18 cellular contexts compared by ENCODE assay signal in genomic region chrX:95071621-95072020, GRCh38.
"Had no signal": no experiment of that assay in that cellular context is flagged by ENCODE, and none has a peak within 500 bp of the region (broad histone marks: within the 10 kb centered on the region; RNA-seq: fewer than 3 reads in every experiment).

No MANE protein-coding gene starts in this region.

- H3K4me3 Mint-ChIP-seq: activated naive CD8-positive, alpha-beta T cell treated with anti-CD3 and anti-CD28 coated beads, Interleukin-2, amount 10 ng/mL, durations not matched to agents 7 days and 5 days; activated T-helper 1 cell treated with anti-CD3 and anti-CD28 coated beads, Interleukin-12 subunit alpha, Interleukin-12 subunit beta, Interleukin-2, Interleukin-4 antibody, amounts not matched to agents 30 ng/mL and 10 ng/mL and 1 ng/mL, durations not matched to agents 14 hours and 24 hours and 36 hours; dendritic cell treated with granulocyte-macrophage colony-stimulating factor and Interleukin-4, amounts not matched to agents 40 ng/mL and 50 ng/mL, for 4 days; memory B cell; naive thymus-derived CD8-positive, alpha-beta T cell had no signal

- H3K27me3 Mint-ChIP-seq: activated naive CD8-positive, alpha-beta T cell treated with anti-CD3 and anti-CD28 coated beads, Interleukin-2, amount 10 ng/mL, durations not matched to agents 7 days and 5 days; dendritic cell treated with granulocyte-macrophage colony-stimulating factor and Interleukin-4, amounts not matched to agents 40 ng/mL and 50 ng/mL, for 4 days; memory B cell; naive thymus-derived CD8-positive, alpha-beta T cell had no signal

- H3K27ac ChIP-seq: gastrocnemius medialis, heart right ventricle, neutrophil, tibial nerve, uterus had no signal

- H3K9me3 Mint-ChIP-seq: activated naive CD8-positive, alpha-beta T cell treated with anti-CD3 and anti-CD28 coated beads, Interleukin-2, amount 10 ng/mL, durations not matched to agents 7 days and 5 days; activated T-helper 1 cell treated with anti-CD3 and anti-CD28 coated beads, Interleukin-12 subunit alpha, Interleukin-12 subunit beta, Interleukin-2, Interleukin-4 antibody, amounts not matched to agents 30 ng/mL and 10 ng/mL and 1 ng/mL, durations not matched to agents 14 hours and 24 hours and 36 hours; dendritic cell treated with granulocyte-macrophage colony-stimulating factor and Interleukin-4, amounts not matched to agents 40 ng/mL and 50 ng/mL, for 4 days had no signal

- H3K36me3 Mint-ChIP-seq: activated naive CD8-positive, alpha-beta T cell treated with anti-CD3 and anti-CD28 coated beads, Interleukin-2, amount 10 ng/mL, durations not matched to agents 7 days and 5 days; memory B cell; naive thymus-derived CD8-positive, alpha-beta T cell had no signal

- ATAC-seq: activated CD4-positive, CD25-positive, alpha-beta regulatory T cell treated with anti-CD3 and anti-CD28 coated beads, Interleukin-2, amount 50 U/mL, for 24 hours; gastrocnemius medialis; heart right ventricle; left lobe of liver; naive thymus-derived CD8-positive, alpha-beta T cell had no signal

- H3K27me3 ChIP-seq: heart right ventricle, neutrophil, uterus had no signal

- DNase-seq: activated naive CD4-positive, alpha-beta T cell; activated naive CD8-positive, alpha-beta T cell treated with anti-CD3 and anti-CD28 coated beads, Interleukin-2, amount 10 ng/mL, durations not matched to agents 7 days and 5 days; anterior cingulate cortex; cerebellar nuclear complex; effector memory CD4-positive, alpha-beta T cell; gastrocnemius medialis; heart right ventricle; naive thymus-derived CD8-positive, alpha-beta T cell; stimulated activated CD4-positive, alpha-beta T cell treated with anti-CD3 and anti-CD28 coated beads, Interleukin-1b, Interleukin-23, amount 100 ng/mL, for 48 hours; stimulated activated naive CD4-positive, alpha-beta T cell; uterus had no signal

- H3K4me3 ChIP-seq: gastrocnemius medialis, heart right ventricle, tibial nerve, uterus had no signal

- H3K9me3 ChIP-seq: gastrocnemius medialis, neutrophil, tibial nerve, uterus had no signal

- H3K36me3 ChIP-seq: gastrocnemius medialis, heart right ventricle, neutrophil, tibial nerve, uterus had no signal

- H3K4me1 ChIP-seq: gastrocnemius medialis, heart right ventricle, tibial nerve, uterus had no signal

- H3K4me1 Mint-ChIP-seq: activated naive CD8-positive, alpha-beta T cell treated with anti-CD3 and anti-CD28 coated beads, Interleukin-2, amount 10 ng/mL, durations not matched to agents 7 days and 5 days; memory B cell; naive thymus-derived CD8-positive, alpha-beta T cell had no signal

- H3K27ac Mint-ChIP-seq: activated naive CD8-positive, alpha-beta T cell treated with anti-CD3 and anti-CD28 coated beads, Interleukin-2, amount 10 ng/mL, durations not matched to agents 7 days and 5 days; activated T-helper 1 cell treated with anti-CD3 and anti-CD28 coated beads, Interleukin-12 subunit alpha, Interleukin-12 subunit beta, Interleukin-2, Interleukin-4 antibody, amounts not matched to agents 30 ng/mL and 10 ng/mL and 1 ng/mL, durations not matched to agents 14 hours and 24 hours and 36 hours; dendritic cell treated with granulocyte-macrophage colony-stimulating factor and Interleukin-4, amounts not matched to agents 40 ng/mL and 50 ng/mL, for 4 days; memory B cell; naive thymus-derived CD8-positive, alpha-beta T cell had no signal
